ENCODE assay signal across 10 cellular contexts in the genomic region with DNA sequence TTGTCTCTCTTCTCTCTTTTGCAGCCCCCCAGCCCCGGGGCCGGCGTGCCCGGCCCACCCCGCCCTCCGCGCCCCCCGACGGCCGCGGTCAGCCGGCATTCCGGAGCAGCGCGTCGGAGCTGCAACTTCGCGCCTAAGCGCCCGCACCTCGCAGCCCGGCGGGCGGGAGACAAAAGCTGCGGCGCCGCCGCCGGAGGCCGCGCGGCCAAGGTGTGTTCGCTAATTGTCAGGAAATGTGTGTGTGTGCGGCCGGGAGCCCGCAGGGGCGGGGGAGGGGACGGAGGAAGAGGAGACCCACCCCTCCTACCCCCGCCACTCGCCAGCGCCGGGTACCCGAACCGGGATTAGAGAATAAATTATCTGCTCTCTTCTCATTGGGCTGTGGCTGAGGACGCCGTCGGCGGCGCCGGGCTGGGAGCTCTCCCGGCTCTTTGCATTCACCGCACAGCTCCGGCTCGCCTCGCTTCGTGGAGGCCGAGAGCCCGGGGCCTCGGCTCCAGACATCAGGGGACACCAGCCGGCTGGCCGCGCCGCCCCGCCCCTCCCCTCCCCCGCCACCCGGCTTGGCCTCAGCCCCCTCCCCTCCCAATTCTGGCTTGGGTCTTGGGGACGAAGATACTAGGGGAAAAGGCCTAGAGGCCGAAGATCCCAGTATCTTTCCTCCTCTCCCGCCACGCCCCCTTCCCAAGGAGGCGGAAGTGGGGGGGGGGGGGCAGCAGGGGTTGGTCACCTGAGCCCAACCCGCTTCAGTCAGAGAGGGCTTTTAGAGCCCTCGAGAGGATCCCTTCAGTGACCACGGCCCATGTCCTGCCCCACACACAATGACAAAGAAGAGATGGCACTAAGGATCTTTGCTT. TPM values are rescaled to one million over a fixed set of nuclear protein-coding genes. Genes with fewer than 3 reads are reported as not detected.
DNase-seq lines count a peak whose midpoint lies in the region; ATAC-seq and TF ChIP-seq lines count a peak whose summit lies in the region.
"Had no signal": no experiment of that assay in that cellular context is flagged by ENCODE, and none has a peak within 500 bp of the region (broad histone marks: within the 10 kb centered on the region; RNA-seq: fewer than 3 reads in every experiment).

No MANE protein-coding gene starts in this region.

- no peaks in the 10 kb centered on the region for H3K9me3 ChIP-seq in SJCRH30 (replicated peaks)
- H3K9me3 ChIP-seq in iPS-15b (ENCODE audit: control insufficient read depth, insufficient read depth, low read length), result no peaks in the 10 kb centered on the region
- H3K9me3 ChIP-seq in upper lobe of right lung, result no peaks in the 10 kb centered on the region

- no peak for TF ChIP-seq CTCF in upper lobe of right lung (IDR thresholded peaks at IDR 0.05)

- H3K4me1 ChIP-seq in SJCRH30 (no peaks in the 10 kb centered on the region), iPS-15b (ENCODE audit: control insufficient read depth, insufficient read depth, low read length) (peaks cover 24% of the 10 kb centered on the region), upper lobe of right lung (peaks cover 17% of the 10 kb centered on the region)

- no peak for ATAC-seq in Right ventricle myocardium inferior
- no peak for ATAC-seq in upper lobe of right lung
- no peak for ATAC-seq in HG03520 (IDR thresholded peaks at IDR 0.05; ENCODE audit: unreplicated experiment)

- H3K4me3 ChIP-seq in SJCRH30, result peak overlapping the region; percentile 44
- peak overlapping the region; percentile 85 for H3K4me3 ChIP-seq in iPS-15b (ENCODE audit: low read depth, low read length)
- peak overlapping the region; percentile 19 for H3K4me3 ChIP-seq in upper lobe of right lung

- H3K36me3 ChIP-seq in SJCRH30 (no peaks in the 10 kb centered on the region), iPS-15b (ENCODE audit: control insufficient read depth, insufficient read depth, low read length) (no peaks in the 10 kb centered on the region), upper lobe of right lung (no peaks in the 10 kb centered on the region)

- intact Hi-C loops in Right ventricle myocardium inferior (cut with DNase I), result no loop called here
- intact Hi-C loops in cardiac septum (cut with DNase I), result no loop called here
- intact Hi-C loops in upper lobe of right lung (cut with DNase I), result no loop called here

- H3K27me3 ChIP-seq in SJCRH30 (peaks cover 46% of the 10 kb centered on the region), iPS-15b (ENCODE audit: control insufficient read depth, insufficient read depth, low read length) (peaks cover 42% of the 10 kb centered on the region), upper lobe of right lung (peaks cover 77% of the 10 kb centered on the region)

- H3K27ac ChIP-seq in SJCRH30, result no peak overlapping the region
- H3K27ac ChIP-seq in upper lobe of right lung, result no peak overlapping the region

- H3K9ac ChIP-seq in iPS-15b (ENCODE audit: low read depth, low read length), result no peak overlapping the region

- DNase-seq in Right ventricle myocardium inferior (ENCODE audit: missing footprints) (peak; percentile 41), cardiac septum (ENCODE audit: low spot score) (no peak), SJCRH30 (peak in 1 of 2 experiments; percentile 45), upper lobe of right lung (no peak), germinal center (ENCODE audit: low spot score) (no peak)
- DNase-seq in activated CD8-positive, alpha-beta memory T cell treated with anti-CD3 and anti-CD28 coated beads, Interleukin-2, amount 50 U/mL, for 48 hours, result no peak
- DNase-seq: DND-41 had no signal

RNA-seq across cellular contexts. Expression of a gene that starts 1.3 kb away (rescaled TPM):
- total RNA-seq in Right ventricle myocardium inferior (not detected), cardiac septum (not detected), upper lobe of right lung (0.84 TPM)
- 1.1 and 1.4 TPM in 2 replicates for total RNA-seq in SJCRH30 (2014; rRNA removed; shearing (Covaris generic))
- total RNA-seq: pulmonary artery endothelial cell had no signal

RNA-seq across cellular contexts. Expression of a gene that starts 35.2 kb away (rescaled TPM):
- total RNA-seq in Right ventricle myocardium inferior, result not detected
- total RNA-seq in cardiac septum, result not detected
- total RNA-seq in SJCRH30 (2014; rRNA removed; shearing (Covaris generic)), result 1.5 and 1.7 TPM in 2 replicates
- total RNA-seq in upper lobe of right lung, result 2.1 TPM
- total RNA-seq: pulmonary artery endothelial cell had no signal

RNA-seq across cellular contexts. Expression of a gene that starts 47.4 kb away (rescaled TPM):
- total RNA-seq in Right ventricle myocardium inferior (180 TPM), cardiac septum (195 TPM), upper lobe of right lung (31.6 TPM)
- 1.1 and 2.1 TPM in 2 replicates for total RNA-seq in SJCRH30 (2014; rRNA removed; shearing (Covaris generic))
- total RNA-seq: pulmonary artery endothelial cell had no signal

Comparison
In these comparisons a context has a peak if more than half of its experiments do, and no peak if none do; other contexts are left out.
1. H3K4me3 ChIP-seq: peak in every context shown above with its lines; median percentile 85 in iPS-15b; 44 in SJCRH30; 19 in upper lobe of right lung.
2. RNA of a gene that starts 47.4 kb away (total RNA-seq): 195 TPM in cardiac septum (single experiment), 180 TPM in Right ventricle myocardium inferior (single experiment) and 31.6 TPM in upper lobe of right lung (single experiment); 1.1 to 2.1 TPM in SJCRH30; every median in the first group is over 10 times any median in the second.